7 cellular contexts compared by ENCODE assay signal in the genomic region with DNA sequence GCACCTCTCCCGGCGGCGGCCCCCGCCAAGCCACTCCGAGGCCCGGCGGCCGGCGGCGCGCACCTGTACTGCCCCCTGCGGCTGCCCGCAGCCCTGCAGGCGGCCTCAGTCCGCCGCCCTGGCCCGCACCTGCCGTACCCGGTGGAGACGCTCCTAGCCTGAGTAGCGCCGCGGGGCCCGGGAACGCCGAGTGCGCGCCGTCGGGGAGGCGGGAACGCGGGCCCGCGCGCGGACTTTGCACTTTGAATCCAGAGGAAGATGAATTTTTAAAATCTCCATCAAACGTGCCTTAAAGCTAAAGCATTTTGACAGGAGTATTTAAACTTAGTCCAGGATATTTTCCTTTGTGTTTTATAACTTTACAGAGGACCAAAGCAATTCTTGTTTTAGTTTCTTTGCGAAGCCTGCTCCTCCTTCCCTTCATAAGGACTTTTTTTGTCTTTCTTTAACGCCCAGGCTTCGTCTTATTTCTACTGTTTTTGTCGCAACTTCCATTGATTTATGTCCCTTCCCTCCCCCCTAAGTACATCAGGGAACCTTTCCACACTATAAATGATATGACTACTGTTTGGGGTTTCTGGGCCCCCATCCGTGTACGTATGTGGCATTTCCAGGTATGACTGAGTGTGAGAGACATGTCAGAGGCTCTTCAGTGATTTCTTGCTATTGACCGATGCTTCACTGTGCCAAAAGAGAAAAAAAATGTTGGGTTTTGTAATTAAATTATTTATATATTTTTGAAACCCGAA. TPM values are rescaled to one million over a fixed set of nuclear protein-coding genes. Genes with fewer than 3 reads are reported as not detected.
DNase-seq lines count a peak whose midpoint lies in the region; ATAC-seq and TF ChIP-seq lines count a peak whose summit lies in the region.

No MANE protein-coding gene starts in this region.

- peaks cover 35% of the 10 kb centered on the region for H3K79me2 ChIP-seq in PC-9 (ENCODE audit: low read depth)

- H3K27ac ChIP-seq in PC-9, result peak overlapping the region; percentile 98
- H3K27ac ChIP-seq in psoas muscle, result no peak overlapping the region

- no peak for TF ChIP-seq POLR2A in erythroblast (IDR thresholded peaks at IDR 0.05; ENCODE audit: low read length)

- WGBS in psoas muscle, 3 donors, result 6 to 7% (median 7%) methylated on average over 30 to 46 of the region's 46 CpGs

- H3K9me3 ChIP-seq in PC-9 (ENCODE audit: insufficient read depth, low read depth) (no peaks in the 10 kb centered on the region), psoas muscle (no peaks in the 10 kb centered on the region)

- BruUV-seq in PC-9 (replicated peaks; lab: Mats Ljungman, UMichigan), result TSS peak; percentile 27

- H3K4me1 ChIP-seq in PC-9 (replicated peaks; ENCODE audit: insufficient read depth), result peaks cover 11% of the 10 kb centered on the region; the same call in 1 of the 2 replicates
- peaks cover 4% of the 10 kb centered on the region for H3K4me1 ChIP-seq in psoas muscle

- H3K27me3 ChIP-seq in PC-9 (ENCODE audit: insufficient read depth, low read depth) (no peaks in the 10 kb centered on the region), psoas muscle (ENCODE audit: insufficient read depth in 3 of 3, low read length in 2 of 3) (peaks cover 13 to 80% (median 28%) of the 10 kb centered on the region in 3 donors)

- in situ Hi-C loops in GM13977 (cut with MboI; ENCODE audit: low pct_unique_long_range_greater_than_20kb, low sequenced_read_pairs, unreplicated experiment), result no loop called here

- H3K36me3 ChIP-seq in PC-9 (ENCODE audit: low read depth) (peaks cover 16% of the 10 kb centered on the region; the same call in 1 of the 2 replicates), psoas muscle (ENCODE audit: insufficient read depth in 1 of 2, low read depth in 1 of 2) (no peaks in the 10 kb centered on the region)

- no peaks in the 10 kb centered on the region for H3K9me2 ChIP-seq in PC-9 (ENCODE audit: insufficient read depth)

- TF ChIP-seq CTCF in GM13977 (IDR thresholded peaks at IDR 0.05; ENCODE audit: extremely low read depth, insufficient read depth, missing control alignments), result peak; percentile 45
- peak; percentile 51; the same call in 1 of the 2 replicates for TF ChIP-seq CTCF in PC-9 (conservative IDR thresholded peaks at IDR 0.05)
- peak; percentile 42 for TF ChIP-seq CTCF in psoas muscle (IDR thresholded peaks at IDR 0.05)

- intact Hi-C loops in PC-9 (cut with micrococcal nuclease; ENCODE audit: unreplicated experiment) (loop anchor here (1.0 to 2.0 kb wide), 2 partner anchors 203 to 401 kb away; no protein-coding TSS in a partner anchor), psoas muscle (cut with DNase I) (loop anchor here in 1 of 2 donors (10.0 kb wide), 1 partner anchor 189 kb away; no protein-coding TSS in a partner anchor)

- no peak overlapping the region for H2AFZ ChIP-seq in PC-9

- CTCF ChIA-PET in PC-9 (lab: Charles Lee), result no interaction called here

- H3F3A ChIP-seq in PC-9 (ENCODE audit: insufficient read depth, low read depth), result peaks cover 52% of the 10 kb centered on the region; the same call in 1 of the 2 replicates

- peak overlapping the region; percentile 98 for H3K4me2 ChIP-seq in PC-9

- peak; percentile 67 for DNase-seq in GM13977 (ENCODE audit: low spot score)
- DNase-seq in PC-9, result peak; percentile 39 to 74
- peak; percentile 5 to 14 for DNase-seq in erythroblast (lab: John Stamatoyannopoulos, UW)
- DNase-seq in psoas muscle, result no peak
- DNase-seq in SW 1271 (lab: John Stamatoyannopoulos, UW), result no peak
- no peak for DNase-seq in effector CD4-positive, alpha-beta T cell

- ATAC-seq in psoas muscle (peak in 3 of 4 donors; percentile 56 to 69 (median 67)), HG02840 (IDR thresholded peaks at IDR 0.05; ENCODE audit: low FRiP score, unreplicated experiment) (no peak)

- H3K4me3 ChIP-seq in PC-9, result peak overlapping the region; percentile 66
- H3K4me3 ChIP-seq in psoas muscle, result no peak overlapping the region

- H4K20me1 ChIP-seq in PC-9 (ENCODE audit: insufficient read depth), result no peaks in the 10 kb centered on the region

- POLR2A ChIA-PET in PC-9 (lab: Charles Lee; ENCODE audit: unreplicated experiment), result interaction anchor here (0.7 to 1.2 kb wide), 2 partner anchors 12 to 142 kb away, joined by 3 to 5 read pairs; no protein-coding TSS in a partner anchor

RNA-seq across cellular contexts. Expression of gene FOXQ1, which starts 2.0 kb away (rescaled TPM):
- 55.8 and 57.0 TPM in 2 replicates for total RNA-seq in PC-9 (2021)
- not detected for total RNA-seq in psoas muscle
- under 1 TPM in 1 of 3 donors, not detected in 2; 0.01 TPM for polyA plus RNA-seq in psoas muscle

Comparison
In these comparisons a context has a peak if more than half of its experiments do, and no peak if none do; other contexts are left out.
1. DNase-seq: peak in GM13977 (single experiment), PC-9 (2 of 2) and erythroblast (2 of 2); none in psoas muscle (0 of 2), SW 1271 (0 of 2) and effector CD4-positive, alpha-beta T cell (single experiment).
2. RNA of gene FOXQ1, which starts 2.0 kb away (total RNA-seq): 55.8 to 57.0 TPM in PC-9; not detected in psoas muscle; every median in the first group is over 10 times any median in the second.
3. Peak in every context shown above with its lines, with median percentiles within 50 percentile points of each other: CTCF ChIP-seq.